Comparison of ENCODE assay signal across 14 cellular contexts in the genomic region with DNA sequence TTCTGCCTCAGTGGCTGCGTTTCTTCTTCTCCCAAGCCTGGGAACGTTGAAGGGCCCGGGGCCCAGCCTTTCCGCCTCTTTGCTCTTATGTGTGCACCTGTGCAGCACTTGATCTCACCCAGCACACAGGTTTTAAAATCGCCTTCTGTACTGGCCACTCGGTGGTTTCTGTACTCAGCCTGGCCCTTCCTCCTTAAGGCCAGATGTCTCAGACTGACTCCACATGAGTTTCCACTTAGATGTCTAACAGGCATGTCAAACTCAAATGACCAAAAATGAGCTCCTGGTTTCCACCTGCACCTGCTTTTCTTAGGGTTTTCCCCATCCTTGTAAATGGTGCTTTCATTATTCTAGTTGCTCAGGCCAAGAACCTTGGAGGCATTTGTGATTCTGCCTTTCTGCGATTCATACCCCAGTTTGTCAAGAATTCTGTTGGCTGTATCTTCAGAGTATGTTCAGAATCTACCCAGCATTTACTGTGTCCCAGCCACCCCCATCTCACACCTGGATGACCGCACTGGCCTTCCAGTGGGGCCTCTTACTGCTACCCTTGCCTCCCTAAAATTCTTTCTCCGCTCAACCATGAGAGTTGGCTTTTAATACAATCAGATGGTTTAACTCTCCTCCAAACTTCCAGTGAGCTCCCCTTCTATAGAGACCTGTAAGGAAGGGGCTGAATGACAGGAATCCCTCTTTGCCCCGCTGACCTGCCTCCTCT.
DNase-seq lines count a peak whose midpoint lies in the region; ATAC-seq and TF ChIP-seq lines count a peak whose summit lies in the region.
"Had no signal": no experiment of that assay in that cellular context is flagged by ENCODE, and none has a peak within 500 bp of the region (broad histone marks: within the 10 kb centered on the region; RNA-seq: fewer than 3 reads in every experiment).

No MANE protein-coding gene starts in this region.

- CTCF ChIA-PET in RWPE1 (lab: Yijun Ruan, JAX): no interaction called here

- no peaks in the 10 kb centered on the region for H3K9me3 Mint-ChIP-seq in central memory CD8-positive, alpha-beta T cell

- peak overlapping the region; percentile 32 for H3K27ac Mint-ChIP-seq in central memory CD8-positive, alpha-beta T cell (ENCODE audit: low read depth)

- H3K27ac ChIP-seq in RWPE1: no peak overlapping the region
- H3K27ac ChIP-seq: epithelial cell of prostate, transverse colon had no signal

- peaks cover 52% of the 10 kb centered on the region for H3K4me1 Mint-ChIP-seq in central memory CD8-positive, alpha-beta T cell

- H3K36me3 Mint-ChIP-seq in central memory CD8-positive, alpha-beta T cell (ENCODE audit: insufficient read depth): peaks cover 6% of the 10 kb centered on the region

- no peak overlapping the region for H3K4me3 Mint-ChIP-seq in central memory CD8-positive, alpha-beta T cell

- ATAC-seq in GM19372 (IDR thresholded peaks at IDR 0.05; ENCODE audit: low read depth, unreplicated experiment): peak; percentile 67
- ATAC-seq in HG02870 (IDR thresholded peaks at IDR 0.05; ENCODE audit: unreplicated experiment): peak; percentile 72
- no peak for ATAC-seq in central memory CD8-positive, alpha-beta T cell (replicated peaks; ENCODE audit: extremely low read depth, poor library complexity, severe bottlenecking)
- no peak for ATAC-seq in HG02623 (IDR thresholded peaks at IDR 0.05; ENCODE audit: unreplicated experiment)

- TF ChIP-seq CTCF in GM12864 (IDR thresholded peaks at IDR 0.05; ENCODE audit: low read depth, low read length, missing control alignments) (no peak), RWPE1 (conservative IDR thresholded peaks at IDR 0.05; ENCODE audit: low read depth) (no peak)

- H3K4me3 ChIP-seq in GM12864 (ENCODE audit: low read depth, low read length): no peak overlapping the region
- H3K4me3 ChIP-seq: transverse colon had no signal

- POLR2A ChIA-PET in RWPE1 (lab: Yijun Ruan, JAX; ENCODE audit: low non-redundant PET): no interaction called here

- H3K27me3 Mint-ChIP-seq in central memory CD8-positive, alpha-beta T cell: no peaks in the 10 kb centered on the region

- DNase-seq in GM12864 (ENCODE audit: low read depth): peak; percentile 40
- DNase-seq in central memory CD8-positive, alpha-beta T cell (ENCODE audit: low spot score in 2 of 2): no peak
- DNase-seq in stimulated activated CD4-positive, alpha-beta T cell treated with anti-CD3 and anti-CD28 coated beads, Interleukin-2, amount 100 ng/mL, for 24 hours: no peak
- no peak for DNase-seq in RWPE1 (ENCODE audit: low spot score)
- no peak for DNase-seq in NK-92 (lab: John Stamatoyannopoulos, UW; ENCODE audit: unreplicated experiment)
- DNase-seq: activated CD8-positive, alpha-beta memory T cell treated with anti-CD3 and anti-CD28 coated beads, Interleukin-2, amount 50 U/mL, for 4 hours; DMS 273 treated with DMSO at 0.1 percent for 48 hours; IMR-90; NCI-H1105; transverse colon had no signal

Comparison
In these comparisons a context has a peak if more than half of its experiments do, and no peak if none do; other contexts are left out.
1. ATAC-seq: peak in GM19372 (single experiment) and HG02870 (single experiment); none in central memory CD8-positive, alpha-beta T cell (single experiment) and HG02623 (single experiment).